8 cellular contexts compared by ENCODE assay signal in the genomic region with DNA sequence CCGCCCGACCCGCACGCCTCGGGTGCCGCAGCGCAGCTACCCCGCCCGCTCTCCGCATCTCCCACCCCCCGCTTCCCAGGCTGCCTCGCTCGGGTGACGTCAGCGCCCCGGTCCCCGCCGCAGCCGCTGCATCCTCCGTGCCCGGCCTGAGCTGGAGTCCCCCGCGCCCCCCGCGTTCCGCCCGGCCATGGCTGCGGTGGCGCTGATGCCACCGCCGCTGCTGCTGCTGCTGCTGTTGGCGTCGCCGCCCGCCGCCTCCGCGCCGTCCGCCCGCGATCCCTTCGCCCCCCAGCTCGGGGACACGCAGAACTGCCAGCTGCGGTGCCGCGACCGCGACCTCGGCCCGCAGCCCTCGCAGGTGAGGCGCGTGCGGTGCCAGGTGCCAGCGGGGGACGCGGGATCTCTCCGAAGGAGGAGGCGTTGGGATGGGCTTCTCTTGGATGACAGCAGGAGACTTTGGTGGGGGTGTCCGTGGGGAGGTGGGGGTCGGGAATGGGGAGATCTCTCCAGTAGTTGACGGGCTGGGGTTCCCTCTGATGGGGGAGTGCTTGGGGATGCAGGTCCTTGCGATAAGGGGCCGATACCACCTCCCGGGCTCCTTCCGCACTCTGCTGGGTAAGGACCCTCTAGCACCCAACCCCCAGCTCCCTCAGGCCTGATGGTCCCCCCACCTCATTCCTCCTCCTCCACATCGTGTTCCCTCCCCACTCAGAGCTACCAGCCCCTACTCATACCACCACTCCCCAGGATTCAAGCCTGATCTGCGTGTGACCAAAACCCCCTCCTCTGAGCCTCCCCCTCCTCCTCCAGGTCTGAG.
DNase-seq lines count a peak whose midpoint lies in the region; ATAC-seq and TF ChIP-seq lines count a peak whose summit lies in the region.

A gene (plus strand): TSS at position 99 of the 817 bp plus-strand sequence. CDS start 89 bp downstream, at position 188.

- peaks cover 68% of the 10 kb centered on the region for H4K20me1 ChIP-seq in BLaER1

- peak within 1 kb of the TSS; percentile 72 for H3K27ac Mint-ChIP-seq in stimulated activated naive B cell treated with anti-CD40 and anti-IgM and Interleukin-4, amounts not matched to agents 10 μg/mL and 1 μg/mL and 100 μg/mL, for 72 hours

- no peak for TF ChIP-seq CTCF in LNCaP clone FGC (IDR thresholded peaks at IDR 0.05; ENCODE audit: control insufficient read depth, extremely low read depth, insufficient read depth)

- peaks cover 19 to 30% of the 10 kb centered on the region in 2 donors for H3K4me1 Mint-ChIP-seq in stimulated activated naive B cell treated with anti-CD40 and anti-IgM and Interleukin-4, amounts not matched to agents 10 μg/mL and 1 μg/mL and 100 μg/mL, for 72 hours

- ATAC-seq in stimulated activated naive B cell treated with anti-CD40 and anti-IgM and Interleukin-4, amounts not matched to agents 10 μg/mL and 1 μg/mL and 100 μg/mL, for 72 hours (replicated peaks) = peak; percentile 36 to 49
- ATAC-seq in HG03432 (IDR thresholded peaks at IDR 0.05; ENCODE audit: unreplicated experiment) = no peak

- H3K9ac ChIP-seq in BLaER1 (no peak within 1 kb of the TSS), adipocyte (ENCODE audit: low read length) (peak within 1 kb of the TSS; percentile 71), iPS-18a (ENCODE audit: low read length) (no peak within 1 kb of the TSS)

- peak within 1 kb of the TSS; percentile 93 for H3K4me2 ChIP-seq in BLaER1

- H3K36me3 Mint-ChIP-seq in stimulated activated naive B cell treated with anti-CD40 and anti-IgM and Interleukin-4, amounts not matched to agents 10 μg/mL and 1 μg/mL and 100 μg/mL, for 72 hours = no peaks in the 10 kb centered on the region

- H3K9me3 Mint-ChIP-seq in stimulated activated naive B cell treated with anti-CD40 and anti-IgM and Interleukin-4, amounts not matched to agents 10 μg/mL and 1 μg/mL and 100 μg/mL, for 72 hours = no peaks in the 10 kb centered on the region

- H3K4me3 Mint-ChIP-seq in stimulated activated naive B cell treated with anti-CD40 and anti-IgM and Interleukin-4, amounts not matched to agents 10 μg/mL and 1 μg/mL and 100 μg/mL, for 72 hours = peak within 1 kb of the TSS; percentile 78 to 82

- H3K9me3 ChIP-seq in BLaER1 (peaks cover 12% of the 10 kb centered on the region), adipocyte (ENCODE audit: control insufficient read depth, low read length) (no peaks in the 10 kb centered on the region), iPS-18a (ENCODE audit: control insufficient read depth, low read depth, low read length) (no peaks in the 10 kb centered on the region)

- H3K27me3 ChIP-seq in BLaER1 (peaks cover 91% of the 10 kb centered on the region), adipocyte (replicated peaks; ENCODE audit: control insufficient read depth, insufficient read depth, low read length) (peaks cover 13% of the 10 kb centered on the region), iPS-18a (ENCODE audit: control insufficient read depth, insufficient read depth, low read length) (peaks cover 83% of the 10 kb centered on the region)

- DNase-seq in LNCaP clone FGC (ENCODE audit: low read depth) (no peak), adipocyte (ENCODE audit: low read depth) (peak; percentile 63), amniotic stem cell (lab: John Stamatoyannopoulos, UW) (no peak), dedifferentiated amniotic fluid mesenchymal stem cell (ENCODE audit: extremely low spot score) (no peak)
- DNase-seq in stimulated activated naive B cell treated with anti-CD40 and anti-IgM and Interleukin-4, amounts not matched to agents 10 μg/mL and 1 μg/mL and 100 μg/mL, for 72 hours = no peak

- no peak within 1 kb of the TSS for H3K27ac ChIP-seq in BLaER1
- no peak within 1 kb of the TSS for H3K27ac ChIP-seq in iPS-18a (ENCODE audit: low read length)

- H3K4me3 ChIP-seq in BLaER1 (peak within 1 kb of the TSS; percentile 65), LNCaP clone FGC (ENCODE audit: low read depth, low read length) (peak within 1 kb of the TSS; percentile 44), adipocyte (ENCODE audit: low read length) (peak within 1 kb of the TSS; percentile 72), iPS-18a (ENCODE audit: low read length) (peak within 1 kb of the TSS; percentile 59)

- H3K4me1 ChIP-seq in BLaER1 = peaks cover 36% of the 10 kb centered on the region
- H3K4me1 ChIP-seq in adipocyte (ENCODE audit: control insufficient read depth, insufficient read depth, low read length) = peaks cover 21% of the 10 kb centered on the region
- H3K4me1 ChIP-seq in iPS-18a (ENCODE audit: control insufficient read depth, low read depth, low read length) = peaks cover 35% of the 10 kb centered on the region

- H3K27me3 Mint-ChIP-seq in stimulated activated naive B cell treated with anti-CD40 and anti-IgM and Interleukin-4, amounts not matched to agents 10 μg/mL and 1 μg/mL and 100 μg/mL, for 72 hours = peaks cover 84 to 94% of the 10 kb centered on the region in 2 donors

- H3K36me3 ChIP-seq in BLaER1 = no peaks in the 10 kb centered on the region
- no peaks in the 10 kb centered on the region for H3K36me3 ChIP-seq in adipocyte (ENCODE audit: control insufficient read depth, insufficient read depth, low read length, severe bottlenecking)
- no peaks in the 10 kb centered on the region for H3K36me3 ChIP-seq in iPS-18a (ENCODE audit: control insufficient read depth, low read depth, low read length)
